Comparison of ENCODE assay signal across 8 cellular contexts in the genomic region with DNA sequence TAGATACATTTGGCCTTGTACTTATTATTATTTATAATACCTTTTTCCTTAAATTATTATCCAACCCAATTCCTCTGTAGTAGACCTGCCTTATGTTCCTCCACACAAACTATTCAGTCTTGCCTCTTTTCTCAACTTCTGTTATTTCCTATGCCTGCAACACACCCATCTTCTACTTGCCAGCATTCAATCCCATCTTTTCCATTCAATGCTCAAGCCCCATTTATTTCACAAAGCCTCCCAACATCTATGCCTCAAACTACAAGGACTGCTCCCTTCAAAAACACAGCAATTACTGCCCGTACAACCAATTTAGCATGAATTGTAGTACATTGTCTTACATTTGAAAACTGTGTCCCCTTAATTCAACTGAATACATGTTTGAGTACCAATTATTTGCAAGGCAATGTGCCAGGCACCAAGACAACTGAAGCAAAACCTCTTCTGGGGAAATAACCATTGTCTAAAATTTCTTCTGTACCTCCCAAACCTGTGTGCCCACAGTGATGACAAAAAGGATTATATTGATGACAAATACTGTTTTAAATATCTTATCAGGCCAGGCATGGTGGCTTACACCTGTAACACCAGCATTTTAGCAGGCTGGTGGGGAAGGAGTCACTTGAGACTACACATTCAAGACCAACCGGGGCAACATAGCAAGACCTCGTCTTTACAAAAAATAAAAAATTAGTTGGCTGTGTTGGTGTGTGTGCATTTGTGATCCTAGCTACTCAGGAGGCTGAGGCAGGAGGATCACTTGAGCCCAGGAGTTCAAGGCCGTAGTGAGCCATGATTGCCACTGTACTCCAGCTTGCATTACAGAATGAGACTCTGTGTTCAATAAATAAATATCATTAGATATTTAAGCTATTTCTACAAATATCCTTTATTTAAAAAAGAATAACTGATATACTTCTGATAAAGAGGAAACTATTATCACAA. TPM values are rescaled to one million over a fixed set of nuclear protein-coding genes. Genes with fewer than 3 reads are reported as not detected.
DNase-seq lines count a peak whose midpoint lies in the region; ATAC-seq, FAIRE-seq and TF ChIP-seq lines count a peak whose summit lies in the region.

No MANE protein-coding gene starts in this region.

- no peaks in the 10 kb centered on the region for H3K9me3 Mint-ChIP-seq in activated CD4-positive, alpha-beta T cell treated with anti-CD3 and anti-CD28 coated beads for 36 hours (ENCODE audit: low read depth)
- no peaks in the 10 kb centered on the region for H3K9me3 Mint-ChIP-seq in activated T-cell treated with anti-CD3 and anti-CD28 coated beads, Interleukin-2, amount 50 U/mL, for 72 hours

- peaks cover 65% of the 10 kb centered on the region for H3K4me1 Mint-ChIP-seq in activated CD4-positive, alpha-beta T cell treated with anti-CD3 and anti-CD28 coated beads for 36 hours
- peaks cover 56% of the 10 kb centered on the region for H3K4me1 Mint-ChIP-seq in activated T-cell treated with anti-CD3 and anti-CD28 coated beads, Interleukin-2, amount 50 U/mL, for 72 hours (ENCODE audit: low read depth)

- peak; percentile 20 for ATAC-seq in activated CD4-positive, alpha-beta T cell treated with anti-CD3 and anti-CD28 coated beads for 36 hours
- peak; percentile 18 to 22 for ATAC-seq in activated T-cell treated with anti-CD3 and anti-CD28 coated beads, Interleukin-2, amount 50 U/mL, for 72 hours (replicated peaks in 1 of 2)
- no peak for ATAC-seq in GM18519 (IDR thresholded peaks at IDR 0.05; ENCODE audit: low FRiP score, unreplicated experiment)
- ATAC-seq in GM19324 (IDR thresholded peaks at IDR 0.05; ENCODE audit: low FRiP score, unreplicated experiment) = no peak
- no peak for ATAC-seq in GM21360 (IDR thresholded peaks at IDR 0.05; ENCODE audit: unreplicated experiment)

- CTCF ChIA-PET in activated CD4-positive, alpha-beta T cell treated with anti-CD3 and anti-CD28 coated beads for 36 hours (lab: Charles Lee) = interaction anchor here (1.0 to 4.0 kb wide), 8 partner anchors 9 to 37 kb away, joined by 3 to 17 read pairs (median 4); no protein-coding TSS in a partner anchor

- H3K9me3 ChIP-seq in kidney (ENCODE audit: control insufficient read depth in 1 of 2, low read length in 2 of 2) = no peaks in the 10 kb centered on the region

- H3K27ac ChIP-seq in kidney (ENCODE audit: low read depth in 2 of 2, low read length in 2 of 2) (peak overlapping the region; percentile 26 to 88), temporal lobe (ENCODE audit: low read depth, low read length) (peak overlapping the region; percentile 46)

- peaks cover 16 to 38% of the 10 kb centered on the region in 2 donors for H3K4me1 ChIP-seq in kidney (ENCODE audit: control insufficient read depth in 1 of 2, insufficient read depth in 1 of 2, low read depth in 1 of 2, low read length in 2 of 2)

- peak overlapping the region; percentile 57 to 62 for H3K4me3 ChIP-seq in kidney (ENCODE audit: low read length in 2 of 2)

- H3K27ac Mint-ChIP-seq in activated CD4-positive, alpha-beta T cell treated with anti-CD3 and anti-CD28 coated beads for 36 hours = peak overlapping the region; percentile 94
- H3K27ac Mint-ChIP-seq in activated T-cell treated with anti-CD3 and anti-CD28 coated beads, Interleukin-2, amount 50 U/mL, for 72 hours = peak overlapping the region; percentile 100

- TF ChIP-seq CTCF in kidney (IDR thresholded peaks at IDR 0.05; ENCODE audit: borderline replicate concordance, extremely low read depth, insufficient read depth) = no peak

- intact Hi-C loops in activated CD4-positive, alpha-beta T cell treated with anti-CD3 and anti-CD28 coated beads for 36 hours (cut with DNase I, micrococcal nuclease) = loop anchor here (1.0 to 10.0 kb wide), 11 partner anchors 21 to 959 kb away; a partner anchor contains a TSS
- intact Hi-C loops in kidney (cut with DNase I) = no loop called here

- no peak for DNase-seq in activated CD4-positive, alpha-beta T cell treated with anti-CD3 and anti-CD28 coated beads for 36 hours
- DNase-seq in activated CD4-positive, alpha-beta T cell treated with anti-CD3 and anti-CD28 coated beads, Interleukin-2, amount 50 U/mL, for 4 hours = no peak
- DNase-seq in activated T-cell treated with anti-CD3 and anti-CD28 coated beads, Interleukin-2, amount 50 U/mL, for 72 hours = no peak
- DNase-seq in kidney = no peak

- POLR2A ChIA-PET in activated CD4-positive, alpha-beta T cell treated with anti-CD3 and anti-CD28 coated beads for 36 hours (lab: Charles Lee) = interaction anchor here (1.0 kb wide), 1 partner anchor 77 kb away, joined by 3 read pairs; a partner anchor contains a TSS

- FAIRE-seq in kidney (lab: Jason Lieb, UNC) = no peak

- H3K36me3 Mint-ChIP-seq in activated CD4-positive, alpha-beta T cell treated with anti-CD3 and anti-CD28 coated beads for 36 hours (ENCODE audit: low read depth) = peaks cover 26% of the 10 kb centered on the region
- peaks cover 11 to 22% of the 10 kb centered on the region in 2 donors for H3K36me3 Mint-ChIP-seq in activated T-cell treated with anti-CD3 and anti-CD28 coated beads, Interleukin-2, amount 50 U/mL, for 72 hours (ENCODE audit: insufficient read depth in 2 of 2)

- H3K4me3 Mint-ChIP-seq in activated CD4-positive, alpha-beta T cell treated with anti-CD3 and anti-CD28 coated beads for 36 hours = peak overlapping the region; percentile 91
- H3K4me3 Mint-ChIP-seq in activated T-cell treated with anti-CD3 and anti-CD28 coated beads, Interleukin-2, amount 50 U/mL, for 72 hours = peak overlapping the region; percentile 90 to 95

- H3K9ac ChIP-seq in kidney (ENCODE audit: low read length in 2 of 2) = peak overlapping the region in 1 of 2 donors; percentile 63

- no peaks in the 10 kb centered on the region for H3K36me3 ChIP-seq in kidney (ENCODE audit: control insufficient read depth in 1 of 2, insufficient read depth in 2 of 2, low read length in 2 of 2)

- no peaks in the 10 kb centered on the region for H3K27me3 Mint-ChIP-seq in activated CD4-positive, alpha-beta T cell treated with anti-CD3 and anti-CD28 coated beads for 36 hours
- no peaks in the 10 kb centered on the region for H3K27me3 Mint-ChIP-seq in activated T-cell treated with anti-CD3 and anti-CD28 coated beads, Interleukin-2, amount 50 U/mL, for 72 hours (ENCODE audit: low read depth)

RNA-seq across cellular contexts. Expression of a gene that starts 35.1 kb away (rescaled TPM):
- total RNA-seq in activated CD4-positive, alpha-beta T cell treated with anti-CD3 and anti-CD28 coated beads for 36 hours = 10 to 100 TPM; 75.2 to 87.0 TPM
- 100 to 1,000 TPM; 106 to 117 TPM for total RNA-seq in activated T-cell treated with anti-CD3 and anti-CD28 coated beads, Interleukin-2, amount 50 U/mL, for 72 hours
- total RNA-seq in kidney = 95.1 TPM
- polyA plus RNA-seq in kidney (ENCODE audit: insufficient read depth, low read depth, low replicate concordance) = 12.0 TPM
- 9.3 TPM for total RNA-seq in temporal lobe

Comparison
In these comparisons a context has a peak if more than half of its experiments do, and no peak if none do; other contexts are left out.
1. ATAC-seq: peak in activated CD4-positive, alpha-beta T cell treated with anti-CD3 and anti-CD28 coated beads for 36 hours (single experiment) and activated T-cell treated with anti-CD3 and anti-CD28 coated beads, Interleukin-2, amount 50 U/mL, for 72 hours (2 of 2); none in GM18519 (single experiment), GM19324 (single experiment) and GM21360 (single experiment).